ENCODE assay signal across 1 cellular context in genomic region chr18:830315-830901, GRCh38.
TF ChIP-seq lines count a peak whose summit lies in the region.

No MANE protein-coding gene starts in this region.

TF ChIP-seq in K562, 482 proteins besides CTCF, POLR2A, EP300 and RAD21 (continued from another document and continues in another):
- TF ChIP-seq TEAD1 (CRISPR knock-in tag; IDR thresholded peaks at IDR 0.05) (peak in 1 of 2 experiments; percentile 7; a peak in 1 of 4 replicates), LEF1 (IDR thresholded peaks at IDR 0.05) (peak; percentile 51; the same call in 1 of the 2 replicates), ZSCAN32 (CRISPR knock-in tag; IDR thresholded peaks at IDR 0.05) (no peak), ARID1B (IDR thresholded peaks at IDR 0.05) (peak; percentile 59), MLLT1 (IDR thresholded peaks at IDR 0.05) (peak; percentile 50 to 78; a peak in 1 of 4 replicates), ETV6 (IDR thresholded peaks at IDR 0.05; ENCODE audit: borderline replicate concordance in 1 of 2, low read depth in 2 of 2, low read length in 1 of 2) (peak; percentile 99 to 100), ETV6 (CRISPR knock-in tag; IDR thresholded peaks at IDR 0.05; ENCODE audit: borderline replicate concordance) (no peak), SMC3 (conservative IDR thresholded peaks at IDR 0.05; ENCODE audit: insufficient read depth, low read depth, low read length) (no peak), CCAR2 (IDR thresholded peaks at IDR 0.05; ENCODE audit: low read depth, low read length) (no peak), TRIM25 (IDR thresholded peaks at IDR 0.05; ENCODE audit: borderline replicate concordance) (0 out of 2 replicates have a peak, but pooled peaks have one; percentile 41), ZNF780A (CRISPR knock-in tag; IDR thresholded peaks at IDR 0.05) (no peak), HDAC1 (IDR thresholded peaks at IDR 0.05) (peak in 1 of 2 experiments; percentile 87; a peak in 2 of 4 replicates), SAFB (IDR thresholded peaks at IDR 0.05; ENCODE audit: borderline replicate concordance, low read depth, low read length) (no peak), PREB (CRISPR knock-in tag; IDR thresholded peaks at IDR 0.05) (no peak), ZNF778 (CRISPR knock-in tag; IDR thresholded peaks at IDR 0.05) (no peak), PTTG1 (tag; IDR thresholded peaks at IDR 0.05; ENCODE audit: low read depth) (no peak), ZNF77 (CRISPR knock-in tag; IDR thresholded peaks at IDR 0.05) (no peak), ZNF311 (CRISPR knock-in tag; IDR thresholded peaks at IDR 0.05) (peak; percentile 43; the same call in 1 of the 2 replicates), TSHZ1 (CRISPR knock-in tag; IDR thresholded peaks at IDR 0.05) (no peak), ILF3 (IDR thresholded peaks at IDR 0.05; ENCODE audit: borderline replicate concordance) (no peak), JUN (IDR thresholded peaks at IDR 0.05; ENCODE audit: borderline replicate concordance, low read depth, low read length) (peak; percentile 70; the same call in 1 of the 2 replicates), JUN (CRISPR knock-in tag; IDR thresholded peaks at IDR 0.05; ENCODE audit: borderline replicate concordance) (no peak), ZBTB33 (CRISPR knock-in tag; IDR thresholded peaks at IDR 0.05) (no peak; the same call in 1 of the 2 replicates), BCOR (IDR thresholded peaks at IDR 0.05) (no peak), POLR2H (tag; IDR thresholded peaks at IDR 0.05; ENCODE audit: low read depth) (peak; percentile 74; the same call in 1 of the 2 replicates), CTBP1 (IDR thresholded peaks at IDR 0.05; ENCODE audit: borderline replicate concordance) (peak; percentile 65; the same call in 1 of the 2 replicates), ZNF140 (CRISPR knock-in tag; IDR thresholded peaks at IDR 0.05) (no peak), RFX5 (IDR thresholded peaks at IDR 0.05; ENCODE audit: low read depth, low read length) (no peak), TCF7L2 (IDR thresholded peaks at IDR 0.05; ENCODE audit: low read depth, low read length) (no peak), ZKSCAN3 (CRISPR knock-in tag; IDR thresholded peaks at IDR 0.05) (no peak), ILK (tag; IDR thresholded peaks at IDR 0.05; ENCODE audit: borderline replicate concordance, low read depth) (no peak), CLOCK (CRISPR knock-in tag; IDR thresholded peaks at IDR 0.05; ENCODE audit: borderline replicate concordance) (no peak), CHCHD3 (CRISPR knock-in tag; IDR thresholded peaks at IDR 0.05) (no peak), KDM2B (CRISPR knock-in tag; IDR thresholded peaks at IDR 0.05) (no peak), ZNF695 (CRISPR knock-in tag; IDR thresholded peaks at IDR 0.05) (no peak), ELK1 (CRISPR knock-in tag; IDR thresholded peaks at IDR 0.05) (no peak), ATF7 (IDR thresholded peaks at IDR 0.05) (peak; percentile 97), ERF (CRISPR knock-in tag; IDR thresholded peaks at IDR 0.05) (no peak), ZNF766 (CRISPR knock-in tag; conservative IDR thresholded peaks at IDR 0.05) (peak; percentile 57; the same call in 1 of the 2 replicates), MTA3 (IDR thresholded peaks at IDR 0.05; ENCODE audit: borderline replicate concordance) (peak; percentile 53; the same call in 1 of the 2 replicates), ATF6 (CRISPR knock-in tag; IDR thresholded peaks at IDR 0.05) (no peak), GTF2E2 (tag; IDR thresholded peaks at IDR 0.05) (0 out of 2 replicates have a peak, but pooled peaks have one; percentile 6), NR0B1 (IDR thresholded peaks at IDR 0.05; ENCODE audit: partially characterized antibody) (no peak), SUPT5H (IDR thresholded peaks at IDR 0.05) (peak; percentile 66), NELFE (IDR thresholded peaks at IDR 0.05; ENCODE audit: insufficient read depth, insufficient read length) (no peak), MYC (IDR thresholded peaks at IDR 0.05; ENCODE audit: low read depth, low read length) (no peak), MYC (CRISPR knock-in tag; IDR thresholded peaks at IDR 0.05; ENCODE audit: borderline replicate concordance, low read depth) (no peak), ZFP36 (IDR thresholded peaks at IDR 0.05; ENCODE audit: low read depth, low read length, partially characterized antibody) (no peak), PRPF4 (IDR thresholded peaks at IDR 0.05; ENCODE audit: insufficient read depth, low read depth, low read length, poor library complexity, severe bottlenecking) (no peak), ZNF224 (CRISPR knock-in tag; IDR thresholded peaks at IDR 0.05) (no peak), GTF2F1 (IDR thresholded peaks at IDR 0.05; ENCODE audit: low read depth, low read length) (no peak), ZNF583 (CRISPR knock-in tag; IDR thresholded peaks at IDR 0.05) (no peak), SMARCA4 (IDR thresholded peaks at IDR 0.05) (peak; percentile 70), FOS (IDR thresholded peaks at IDR 0.05; ENCODE audit: extremely low read depth, insufficient read length) (no peak), SETDB1 (IDR thresholded peaks at IDR 0.05; ENCODE audit: low read length) (no peak)
